ENCODE assay signal across 12 cellular contexts in genomic region chr3:69203631-69204314, GRCh38.
DNase-seq lines count a peak whose midpoint lies in the region; ATAC-seq, FAIRE-seq and TF ChIP-seq lines count a peak whose summit lies in the region.
"Had no signal": no experiment of that assay in that cellular context is flagged by ENCODE, and none has a peak within 500 bp of the region (broad histone marks: within the 10 kb centered on the region; RNA-seq: fewer than 3 reads in every experiment).

No MANE protein-coding gene starts in this region.

- no peaks in the 10 kb centered on the region for H3K9me3 ChIP-seq in esophagus squamous epithelium

- WGBS in esophagus squamous epithelium, 2 donors = 47 to 64% methylated on average over 3 to 5 of the region's 5 CpGs

- H3K4me3 ChIP-seq in GM08714 (ENCODE audit: low read length) = peak overlapping the region; percentile 16; the same call in 1 of the 2 replicates
- no peak overlapping the region for H3K4me3 ChIP-seq in esophagus squamous epithelium

- peak overlapping the region in 3 of 4 donors; percentile 5 to 41 (median 6) for H3K27ac ChIP-seq in esophagus squamous epithelium

- intact Hi-C loops in esophagus squamous epithelium (cut with DNase I) = no loop called here

- peaks cover 4 to 50% (median 4%) of the 10 kb centered on the region in 3 donors for H3K4me1 ChIP-seq in esophagus squamous epithelium

- ATAC-seq in GM21381 (IDR thresholded peaks at IDR 0.05; ENCODE audit: unreplicated experiment) = peak; percentile 5
- ATAC-seq in HG03439 (IDR thresholded peaks at IDR 0.05; ENCODE audit: unreplicated experiment) = peak; percentile 14
- ATAC-seq in GM18858 (IDR thresholded peaks at IDR 0.05; ENCODE audit: unreplicated experiment) = no peak

- peaks cover 0 to 4% (median 0%) of the 10 kb centered on the region in 3 donors for H3K36me3 ChIP-seq in esophagus squamous epithelium

- H3K27me3 ChIP-seq in esophagus squamous epithelium = no peaks in the 10 kb centered on the region

- TF ChIP-seq CTCF in esophagus squamous epithelium (IDR thresholded peaks at IDR 0.05) = no peak

- TF ChIP-seq POLR2A in esophagus squamous epithelium (IDR thresholded peaks at IDR 0.05) = no peak
- TF ChIP-seq POLR2A in H54 (IDR thresholded peaks at IDR 0.05; ENCODE audit: low read depth, low read length) = no peak

- no peak for FAIRE-seq in H54 (lab: Jason Lieb, UNC)

- no peak for DNase-seq in esophagus squamous epithelium (lab: John Stamatoyannopoulos, UW)
- no peak for DNase-seq in H54 (ENCODE audit: insufficient read length, low spot score)
- no peak for DNase-seq in LoVo (ENCODE audit: low spot score)
- DNase-seq in NCI-H510A treated with DMSO at 0.1 percent for 48 hours (lab: John Stamatoyannopoulos, UW) = no peak
- DNase-seq: EL, islet precursor cell, Karpas-422, right cardiac atrium had no signal
